10 cellular contexts compared by ENCODE assay signal in the genomic region with DNA sequence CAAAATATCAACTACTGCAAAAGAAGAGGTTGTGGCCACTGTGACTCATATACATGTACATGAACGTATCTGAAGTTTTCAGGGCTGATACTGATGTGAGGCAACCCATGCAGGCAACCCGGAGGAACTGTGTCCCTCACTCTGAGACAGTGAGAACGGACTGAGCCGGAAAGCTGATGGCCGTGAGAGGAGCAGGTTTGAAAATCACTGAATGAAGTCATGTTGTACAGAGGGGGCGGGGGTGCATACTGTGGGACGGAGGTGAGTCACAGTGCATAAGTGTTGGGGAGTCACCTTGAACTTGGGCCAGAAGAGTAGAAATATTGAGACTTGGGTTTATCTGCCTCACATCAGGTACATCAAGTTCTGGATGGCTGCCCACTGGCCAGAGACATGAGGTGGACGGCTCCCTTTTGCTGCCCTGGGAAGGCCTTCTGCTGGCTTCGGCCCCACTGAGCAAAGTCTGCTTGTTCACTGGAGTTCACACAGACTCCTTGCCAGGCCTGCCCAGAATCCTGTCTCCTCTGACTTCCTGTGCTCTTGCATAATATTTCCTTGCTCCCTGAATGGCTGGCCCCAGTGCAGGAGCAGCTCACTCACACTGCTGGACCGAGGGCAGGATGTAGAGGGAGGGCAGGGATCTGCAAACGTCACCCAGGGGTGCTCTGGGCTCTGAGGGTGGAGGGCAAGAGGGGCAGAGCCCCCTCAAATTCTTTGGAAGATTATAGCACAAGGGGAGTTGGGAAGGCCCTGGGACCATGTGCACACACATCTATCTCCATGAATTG. TPM values are rescaled to one million over a fixed set of nuclear protein-coding genes. Genes with fewer than 3 reads are reported as not detected.
DNase-seq lines count a peak whose midpoint lies in the region; ATAC-seq, FAIRE-seq and TF ChIP-seq lines count a peak whose summit lies in the region.
"Had no signal": no experiment of that assay in that cellular context is flagged by ENCODE, and none has a peak within 500 bp of the region (broad histone marks: within the 10 kb centered on the region; RNA-seq: fewer than 3 reads in every experiment).

No MANE protein-coding gene starts in this region.

- peaks cover 64% of the 10 kb centered on the region for H3K4me1 Mint-ChIP-seq in MCF 10A (ENCODE audit: insufficient read depth, unreplicated experiment)

- ATAC-seq in HG02870 (IDR thresholded peaks at IDR 0.05; ENCODE audit: unreplicated experiment), result no peak

- 22 to 26% methylated on average over 9 to 11 of the region's 11 CpGs for WGBS in lower leg skin, 2 donors

- no peak overlapping the region for H3K4me3 ChIP-seq in LNCaP clone FGC (ENCODE audit: low read depth, low read length)
- no peak overlapping the region for H3K4me3 ChIP-seq in lower leg skin (ENCODE audit: low read depth, poor library complexity, severe bottlenecking)

- TF ChIP-seq POLR2A in lower leg skin (IDR thresholded peaks at IDR 0.05), result no peak

- POLR2A ChIA-PET in MCF 10A (lab: Yijun Ruan, JAX), result interaction anchor here (0.7 to 24.9 kb wide), 6 partner anchors 8 to 217 kb away, joined by 3 to 553 read pairs (median 8); a partner anchor contains a TSS

- BruUV-seq in MCF 10A (replicated peaks; lab: Mats Ljungman, UMichigan), result TSS peak; percentile 86

- H3K36me3 Mint-ChIP-seq in MCF 10A (ENCODE audit: insufficient read depth, unreplicated experiment), result peaks cover 21% of the 10 kb centered on the region

- intact Hi-C loops in MCF 10A (cut with micrococcal nuclease) (loop anchor here (1.0 kb wide), 3 partner anchors 11 to 15 kb away; no protein-coding TSS in a partner anchor), lower leg skin (cut with DNase I; ENCODE audit: low total_unique reads) (no loop called here)

- CTCF ChIA-PET in MCF 10A (lab: Yijun Ruan, JAX), result interaction anchor here (0.9 to 1.1 kb wide), 2 partner anchors 12 to 41 kb away, joined by 3 to 4 read pairs; no protein-coding TSS in a partner anchor

- no peaks in the 10 kb centered on the region for H3K27me3 Mint-ChIP-seq in MCF 10A (ENCODE audit: insufficient read depth, unreplicated experiment)

- peak; percentile 70 for FAIRE-seq in urothelium cell line (lab: Jason Lieb, UNC)
- FAIRE-seq: endometrium, H1 had no signal

- peak overlapping the region; percentile 46 for H3K27ac Mint-ChIP-seq in MCF 10A (ENCODE audit: low read depth, unreplicated experiment)

- TF ChIP-seq CTCF in LNCaP clone FGC (IDR thresholded peaks at IDR 0.05; ENCODE audit: control insufficient read depth, extremely low read depth, insufficient read depth), result no peak
- no peak for TF ChIP-seq CTCF in MCF 10A (IDR thresholded peaks at IDR 0.05; ENCODE audit: unreplicated experiment)
- TF ChIP-seq CTCF in lower leg skin (IDR thresholded peaks at IDR 0.05), result peak in 1 of 3 donors; percentile 78

- no peaks in the 10 kb centered on the region for H3K9me3 Mint-ChIP-seq in MCF 10A (ENCODE audit: unreplicated experiment)

- DNase-seq in AML-193 (lab: John Stamatoyannopoulos, UW) (peak; percentile 28 to 34), LNCaP clone FGC (ENCODE audit: low read depth) (peak; percentile 52), MCF 10A (ENCODE audit: unreplicated experiment) (peak; percentile 100), lower leg skin (ENCODE audit: low spot score in 2 of 2) (peak; percentile 81 to 97), urothelium cell line (ENCODE audit: low spot score) (peak; percentile 91), GM19240 (ENCODE audit: insufficient read length, low spot score) (no peak), DMS153 (lab: John Stamatoyannopoulos, UW) (no peak)

- peak overlapping the region; percentile 26 for H3K4me3 Mint-ChIP-seq in MCF 10A (ENCODE audit: unreplicated experiment)

RNA-seq across cellular contexts. Expression of a gene that starts 18.1 kb away (rescaled TPM):
- total RNA-seq in MCF 10A (2022), result 146 and 200 TPM in 2 replicates
- 100 to 1,000 TPM; 126 to 249 (median 148) TPM for total RNA-seq in lower leg skin

Comparison
In these comparisons a context has a peak if more than half of its experiments do, and no peak if none do; other contexts are left out.
1. DNase-seq: peak in AML-193 (2 of 2), LNCaP clone FGC (single experiment), MCF 10A (single experiment), lower leg skin (2 of 2) and urothelium cell line (single experiment); none in GM19240 (single experiment) and DMS153 (single experiment).